In the genomic region with DNA sequence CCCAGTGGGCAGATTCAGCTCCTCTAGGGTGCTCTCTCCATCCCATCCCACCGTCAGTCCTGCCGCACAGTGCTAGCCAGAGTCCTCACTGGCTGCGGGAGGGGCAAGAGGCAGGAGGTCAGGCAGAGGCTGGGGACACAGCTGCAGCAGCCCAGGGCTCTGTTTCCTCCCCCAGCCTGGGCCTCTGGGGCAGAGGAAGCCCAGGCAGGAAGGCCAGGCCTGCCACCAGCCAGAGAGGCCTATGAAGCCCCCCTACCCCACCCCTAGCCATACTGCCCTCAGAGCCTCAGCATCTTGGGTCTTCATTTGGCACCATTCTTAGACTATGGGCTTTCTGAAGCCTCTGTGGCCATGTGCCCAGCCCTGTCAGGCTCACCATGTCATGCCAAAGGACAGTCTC, we compare ENCODE assay signal across 1 cellular context.
TF ChIP-seq lines count a peak whose summit lies in the region.

No MANE protein-coding gene starts in this region.

TF ChIP-seq in SK-N-SH treated with all-trans-retinoic acid at 6 μM for 48 hours, 23 proteins besides CTCF, POLR2A, EP300 and RAD21 (continued from another document):
- TF ChIP-seq, protein P1, sequence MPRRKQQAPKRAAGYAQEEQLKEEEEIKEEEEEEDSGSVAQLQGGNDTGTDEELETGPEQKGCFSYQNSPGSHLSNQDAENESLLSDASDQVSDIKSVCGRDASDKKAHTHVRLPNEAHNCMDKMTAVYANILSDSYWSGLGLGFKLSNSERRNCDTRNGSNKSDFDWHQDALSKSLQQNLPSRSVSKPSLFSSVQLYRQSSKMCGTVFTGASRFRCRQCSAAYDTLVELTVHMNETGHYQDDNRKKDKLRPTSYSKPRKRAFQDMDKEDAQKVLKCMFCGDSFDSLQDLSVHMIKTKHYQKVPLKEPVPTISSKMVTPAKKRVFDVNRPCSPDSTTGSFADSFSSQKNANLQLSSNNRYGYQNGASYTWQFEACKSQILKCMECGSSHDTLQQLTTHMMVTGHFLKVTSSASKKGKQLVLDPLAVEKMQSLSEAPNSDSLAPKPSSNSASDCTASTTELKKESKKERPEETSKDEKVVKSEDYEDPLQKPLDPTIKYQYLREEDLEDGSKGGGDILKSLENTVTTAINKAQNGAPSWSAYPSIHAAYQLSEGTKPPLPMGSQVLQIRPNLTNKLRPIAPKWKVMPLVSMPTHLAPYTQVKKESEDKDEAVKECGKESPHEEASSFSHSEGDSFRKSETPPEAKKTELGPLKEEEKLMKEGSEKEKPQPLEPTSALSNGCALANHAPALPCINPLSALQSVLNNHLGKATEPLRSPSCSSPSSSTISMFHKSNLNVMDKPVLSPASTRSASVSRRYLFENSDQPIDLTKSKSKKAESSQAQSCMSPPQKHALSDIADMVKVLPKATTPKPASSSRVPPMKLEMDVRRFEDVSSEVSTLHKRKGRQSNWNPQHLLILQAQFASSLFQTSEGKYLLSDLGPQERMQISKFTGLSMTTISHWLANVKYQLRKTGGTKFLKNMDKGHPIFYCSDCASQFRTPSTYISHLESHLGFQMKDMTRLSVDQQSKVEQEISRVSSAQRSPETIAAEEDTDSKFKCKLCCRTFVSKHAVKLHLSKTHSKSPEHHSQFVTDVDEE (CRISPR knock-in tag; IDR thresholded peaks at IDR 0.05) = no peak
- TF ChIP-seq ZFP30 (CRISPR knock-in tag; IDR thresholded peaks at IDR 0.05) (no peak), TOX (CRISPR knock-in tag; IDR thresholded peaks at IDR 0.05; ENCODE audit: borderline replicate concordance) (no peak), RARB (CRISPR knock-in tag; IDR thresholded peaks at IDR 0.05) (no peak), SNAI2 (CRISPR knock-in tag; IDR thresholded peaks at IDR 0.05) (no peak), ZNF565 (CRISPR knock-in tag; conservative IDR thresholded peaks at IDR 0.05; ENCODE audit: low read depth) (no peak)
TF ChIP-seq in SK-N-SH treated with all-trans-retinoic acid at 6 μM for 48 hours: peak in this region for 0.
